ENCODE assay signal across 1 cellular context in the genomic region with DNA sequence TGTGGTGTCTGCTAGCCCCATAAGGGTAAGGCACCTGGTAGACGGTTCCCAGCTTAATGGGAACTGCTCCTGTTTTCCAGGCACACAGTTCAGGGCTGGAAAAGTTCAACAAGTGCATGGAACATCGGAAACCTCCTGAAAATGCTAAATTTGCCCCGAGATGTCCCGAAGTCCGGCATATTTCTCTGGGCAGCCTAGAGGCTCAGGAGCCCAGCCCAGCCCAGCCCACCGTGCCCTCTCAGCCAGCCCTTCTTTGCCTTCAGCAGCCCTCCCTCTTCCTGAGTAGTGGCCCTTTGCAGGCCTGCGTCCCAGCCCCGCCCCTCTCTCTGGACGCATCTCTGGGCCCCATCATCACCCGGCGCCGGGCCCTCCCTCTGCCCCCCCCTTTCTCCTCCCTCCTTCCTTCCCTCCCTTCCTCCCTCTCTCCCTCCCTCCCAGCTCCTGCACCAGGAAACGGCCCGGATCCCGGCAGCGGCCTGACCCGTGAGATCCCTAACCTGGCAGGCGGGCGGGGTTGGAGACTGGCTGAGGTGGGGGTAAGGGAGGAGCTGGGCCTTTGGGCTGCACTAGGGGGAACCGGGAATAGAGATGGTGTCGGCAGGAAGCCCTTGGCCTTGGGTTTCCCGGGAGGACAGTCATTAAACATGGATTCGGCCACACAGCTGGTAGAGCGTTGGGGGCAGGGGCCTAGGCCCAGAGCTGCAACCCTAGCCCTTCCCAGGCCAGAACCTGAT.
TF ChIP-seq lines count a peak whose summit lies in the region.

A gene with protein sequence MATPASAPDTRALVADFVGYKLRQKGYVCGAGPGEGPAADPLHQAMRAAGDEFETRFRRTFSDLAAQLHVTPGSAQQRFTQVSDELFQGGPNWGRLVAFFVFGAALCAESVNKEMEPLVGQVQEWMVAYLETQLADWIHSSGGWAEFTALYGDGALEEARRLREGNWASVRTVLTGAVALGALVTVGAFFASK (plus strand): TSS at position 422 of the 734 bp plus-strand sequence. CDS start 935 bp downstream, outside the sequence.

TF ChIP-seq in GM12878, 131 proteins besides CTCF, POLR2A, EP300 and RAD21 (continued from another document and continues in another):
- TF ChIP-seq, protein P1, sequence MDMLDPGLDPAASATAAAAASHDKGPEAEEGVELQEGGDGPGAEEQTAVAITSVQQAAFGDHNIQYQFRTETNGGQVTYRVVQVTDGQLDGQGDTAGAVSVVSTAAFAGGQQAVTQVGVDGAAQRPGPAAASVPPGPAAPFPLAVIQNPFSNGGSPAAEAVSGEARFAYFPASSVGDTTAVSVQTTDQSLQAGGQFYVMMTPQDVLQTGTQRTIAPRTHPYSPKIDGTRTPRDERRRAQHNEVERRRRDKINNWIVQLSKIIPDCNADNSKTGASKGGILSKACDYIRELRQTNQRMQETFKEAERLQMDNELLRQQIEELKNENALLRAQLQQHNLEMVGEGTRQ (IDR thresholded peaks at IDR 0.05; ENCODE audit: borderline replicate concordance, low read depth, low read length): no peak
- TF ChIP-seq STAT1 (conservative IDR thresholded peaks at IDR 0.05) (no peak), CHD1 (IDR thresholded peaks at IDR 0.05; ENCODE audit: low read depth, low read length) (no peak), RFX5 (IDR thresholded peaks at IDR 0.05; ENCODE audit: low read depth, low read length) (no peak), NFXL1 (IDR thresholded peaks at IDR 0.05; ENCODE audit: borderline replicate concordance) (no peak), TARDBP (IDR thresholded peaks at IDR 0.05; ENCODE audit: borderline replicate concordance) (peak; percentile 92), CBX5 (IDR thresholded peaks at IDR 0.05; ENCODE audit: low read depth) (no peak), SMC3 (IDR thresholded peaks at IDR 0.05; ENCODE audit: borderline replicate concordance, low read length) (no peak), KDM1A (IDR thresholded peaks at IDR 0.05; ENCODE audit: borderline replicate concordance) (no peak), BHLHE40 (IDR thresholded peaks at IDR 0.05; ENCODE audit: borderline replicate concordance in 1 of 2, low read depth in 2 of 2, low read length in 1 of 2) (0 out of 4 replicates have a peak, but pooled peaks have one; percentile 10 to 17), BCL11A (IDR thresholded peaks at IDR 0.05; ENCODE audit: low read depth, low read length) (no peak), ATF7 (IDR thresholded peaks at IDR 0.05; ENCODE audit: low read depth) (0 out of 2 replicates have a peak, but pooled peaks have one; percentile 32), CBX3 (IDR thresholded peaks at IDR 0.05; ENCODE audit: borderline replicate concordance, low read depth) (no peak), ZNF207 (IDR thresholded peaks at IDR 0.05; ENCODE audit: borderline replicate concordance) (no peak), TCF12 (IDR thresholded peaks at IDR 0.05; ENCODE audit: low read depth, low read length) (peak; percentile 17; the same call in 1 of the 2 replicates), CBFB (IDR thresholded peaks at IDR 0.05; ENCODE audit: low read depth) (no peak), ZNF274 (IDR thresholded peaks at IDR 0.05; ENCODE audit: insufficient read depth, insufficient read length) (no peak), NFIC (IDR thresholded peaks at IDR 0.05; ENCODE audit: low read depth, low read length) (no peak), JUND (IDR thresholded peaks at IDR 0.05; ENCODE audit: low read depth, low read length) (0 out of 2 replicates have a peak, but pooled peaks have one; percentile 6), TCF3 (IDR thresholded peaks at IDR 0.05; ENCODE audit: borderline replicate concordance, insufficient read depth, low read depth, low read length) (no peak), CEBPB (IDR thresholded peaks at IDR 0.05; ENCODE audit: borderline replicate concordance in 1 of 2, low read depth in 2 of 2, low read length in 2 of 2) (no peak), RBBP5 (conservative IDR thresholded peaks at IDR 0.05) (no peak)
- TF ChIP-seq, protein P2, sequence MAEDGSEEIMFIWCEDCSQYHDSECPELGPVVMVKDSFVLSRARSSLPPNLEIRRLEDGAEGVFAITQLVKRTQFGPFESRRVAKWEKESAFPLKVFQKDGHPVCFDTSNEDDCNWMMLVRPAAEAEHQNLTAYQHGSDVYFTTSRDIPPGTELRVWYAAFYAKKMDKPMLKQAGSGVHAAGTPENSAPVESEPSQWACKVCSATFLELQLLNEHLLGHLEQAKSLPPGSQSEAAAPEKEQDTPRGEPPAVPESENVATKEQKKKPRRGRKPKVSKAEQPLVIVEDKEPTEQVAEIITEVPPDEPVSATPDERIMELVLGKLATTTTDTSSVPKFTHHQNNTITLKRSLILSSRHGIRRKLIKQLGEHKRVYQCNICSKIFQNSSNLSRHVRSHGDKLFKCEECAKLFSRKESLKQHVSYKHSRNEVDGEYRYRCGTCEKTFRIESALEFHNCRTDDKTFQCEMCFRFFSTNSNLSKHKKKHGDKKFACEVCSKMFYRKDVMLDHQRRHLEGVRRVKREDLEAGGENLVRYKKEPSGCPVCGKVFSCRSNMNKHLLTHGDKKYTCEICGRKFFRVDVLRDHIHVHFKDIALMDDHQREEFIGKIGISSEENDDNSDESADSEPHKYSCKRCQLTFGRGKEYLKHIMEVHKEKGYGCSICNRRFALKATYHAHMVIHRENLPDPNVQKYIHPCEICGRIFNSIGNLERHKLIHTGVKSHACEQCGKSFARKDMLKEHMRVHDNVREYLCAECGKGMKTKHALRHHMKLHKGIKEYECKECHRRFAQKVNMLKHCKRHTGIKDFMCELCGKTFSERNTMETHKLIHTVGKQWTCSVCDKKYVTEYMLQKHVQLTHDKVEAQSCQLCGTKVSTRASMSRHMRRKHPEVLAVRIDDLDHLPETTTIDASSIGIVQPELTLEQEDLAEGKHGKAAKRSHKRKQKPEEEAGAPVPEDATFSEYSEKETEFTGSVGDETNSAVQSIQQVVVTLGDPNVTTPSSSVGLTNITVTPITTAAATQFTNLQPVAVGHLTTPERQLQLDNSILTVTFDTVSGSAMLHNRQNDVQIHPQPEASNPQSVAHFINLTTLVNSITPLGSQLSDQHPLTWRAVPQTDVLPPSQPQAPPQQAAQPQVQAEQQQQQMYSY (CRISPR knock-in tag; IDR thresholded peaks at IDR 0.05): no peak
- TF ChIP-seq, protein P3, sequence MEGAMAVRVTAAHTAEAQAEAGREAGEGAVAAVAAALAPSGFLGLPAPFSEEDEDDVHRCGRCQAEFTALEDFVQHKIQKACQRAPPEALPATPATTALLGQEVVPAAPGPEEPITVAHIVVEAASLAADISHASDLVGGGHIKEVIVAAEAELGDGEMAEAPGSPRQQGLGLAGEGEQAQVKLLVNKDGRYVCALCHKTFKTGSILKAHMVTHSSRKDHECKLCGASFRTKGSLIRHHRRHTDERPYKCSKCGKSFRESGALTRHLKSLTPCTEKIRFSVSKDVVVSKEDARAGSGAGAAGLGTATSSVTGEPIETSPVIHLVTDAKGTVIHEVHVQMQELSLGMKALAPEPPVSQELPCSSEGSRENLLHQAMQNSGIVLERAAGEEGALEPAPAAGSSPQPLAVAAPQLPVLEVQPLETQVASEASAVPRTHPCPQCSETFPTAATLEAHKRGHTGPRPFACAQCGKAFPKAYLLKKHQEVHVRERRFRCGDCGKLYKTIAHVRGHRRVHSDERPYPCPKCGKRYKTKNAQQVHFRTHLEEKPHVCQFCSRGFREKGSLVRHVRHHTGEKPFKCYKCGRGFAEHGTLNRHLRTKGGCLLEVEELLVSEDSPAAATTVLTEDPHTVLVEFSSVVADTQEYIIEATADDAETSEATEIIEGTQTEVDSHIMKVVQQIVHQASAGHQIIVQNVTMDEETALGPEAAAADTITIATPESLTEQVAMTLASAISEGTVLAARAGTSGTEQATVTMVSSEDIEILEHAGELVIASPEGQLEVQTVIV (IDR thresholded peaks at IDR 0.05; ENCODE audit: borderline replicate concordance, partially characterized antibody): peak; percentile 11
- TF ChIP-seq, protein P4, sequence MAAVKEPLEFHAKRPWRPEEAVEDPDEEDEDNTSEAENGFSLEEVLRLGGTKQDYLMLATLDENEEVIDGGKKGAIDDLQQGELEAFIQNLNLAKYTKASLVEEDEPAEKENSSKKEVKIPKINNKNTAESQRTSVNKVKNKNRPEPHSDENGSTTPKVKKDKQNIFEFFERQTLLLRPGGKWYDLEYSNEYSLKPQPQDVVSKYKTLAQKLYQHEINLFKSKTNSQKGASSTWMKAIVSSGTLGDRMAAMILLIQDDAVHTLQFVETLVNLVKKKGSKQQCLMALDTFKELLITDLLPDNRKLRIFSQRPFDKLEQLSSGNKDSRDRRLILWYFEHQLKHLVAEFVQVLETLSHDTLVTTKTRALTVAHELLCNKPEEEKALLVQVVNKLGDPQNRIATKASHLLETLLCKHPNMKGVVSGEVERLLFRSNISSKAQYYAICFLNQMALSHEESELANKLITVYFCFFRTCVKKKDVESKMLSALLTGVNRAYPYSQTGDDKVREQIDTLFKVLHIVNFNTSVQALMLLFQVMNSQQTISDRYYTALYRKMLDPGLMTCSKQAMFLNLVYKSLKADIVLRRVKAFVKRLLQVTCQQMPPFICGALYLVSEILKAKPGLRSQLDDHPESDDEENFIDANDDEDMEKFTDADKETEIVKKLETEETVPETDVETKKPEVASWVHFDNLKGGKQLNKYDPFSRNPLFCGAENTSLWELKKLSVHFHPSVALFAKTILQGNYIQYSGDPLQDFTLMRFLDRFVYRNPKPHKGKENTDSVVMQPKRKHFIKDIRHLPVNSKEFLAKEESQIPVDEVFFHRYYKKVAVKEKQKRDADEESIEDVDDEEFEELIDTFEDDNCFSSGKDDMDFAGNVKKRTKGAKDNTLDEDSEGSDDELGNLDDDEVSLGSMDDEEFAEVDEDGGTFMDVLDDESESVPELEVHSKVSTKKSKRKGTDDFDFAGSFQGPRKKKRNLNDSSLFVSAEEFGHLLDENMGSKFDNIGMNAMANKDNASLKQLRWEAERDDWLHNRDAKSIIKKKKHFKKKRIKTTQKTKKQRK (IDR thresholded peaks at IDR 0.05; ENCODE audit: low read depth, low read length): no peak
- TF ChIP-seq, protein P5, sequence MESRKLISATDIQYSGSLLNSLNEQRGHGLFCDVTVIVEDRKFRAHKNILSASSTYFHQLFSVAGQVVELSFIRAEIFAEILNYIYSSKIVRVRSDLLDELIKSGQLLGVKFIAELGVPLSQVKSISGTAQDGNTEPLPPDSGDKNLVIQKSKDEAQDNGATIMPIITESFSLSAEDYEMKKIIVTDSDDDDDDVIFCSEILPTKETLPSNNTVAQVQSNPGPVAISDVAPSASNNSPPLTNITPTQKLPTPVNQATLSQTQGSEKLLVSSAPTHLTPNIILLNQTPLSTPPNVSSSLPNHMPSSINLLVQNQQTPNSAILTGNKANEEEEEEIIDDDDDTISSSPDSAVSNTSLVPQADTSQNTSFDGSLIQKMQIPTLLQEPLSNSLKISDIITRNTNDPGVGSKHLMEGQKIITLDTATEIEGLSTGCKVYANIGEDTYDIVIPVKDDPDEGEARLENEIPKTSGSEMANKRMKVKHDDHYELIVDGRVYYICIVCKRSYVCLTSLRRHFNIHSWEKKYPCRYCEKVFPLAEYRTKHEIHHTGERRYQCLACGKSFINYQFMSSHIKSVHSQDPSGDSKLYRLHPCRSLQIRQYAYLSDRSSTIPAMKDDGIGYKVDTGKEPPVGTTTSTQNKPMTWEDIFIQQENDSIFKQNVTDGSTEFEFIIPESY (IDR thresholded peaks at IDR 0.05): no peak
- TF ChIP-seq, protein P6, sequence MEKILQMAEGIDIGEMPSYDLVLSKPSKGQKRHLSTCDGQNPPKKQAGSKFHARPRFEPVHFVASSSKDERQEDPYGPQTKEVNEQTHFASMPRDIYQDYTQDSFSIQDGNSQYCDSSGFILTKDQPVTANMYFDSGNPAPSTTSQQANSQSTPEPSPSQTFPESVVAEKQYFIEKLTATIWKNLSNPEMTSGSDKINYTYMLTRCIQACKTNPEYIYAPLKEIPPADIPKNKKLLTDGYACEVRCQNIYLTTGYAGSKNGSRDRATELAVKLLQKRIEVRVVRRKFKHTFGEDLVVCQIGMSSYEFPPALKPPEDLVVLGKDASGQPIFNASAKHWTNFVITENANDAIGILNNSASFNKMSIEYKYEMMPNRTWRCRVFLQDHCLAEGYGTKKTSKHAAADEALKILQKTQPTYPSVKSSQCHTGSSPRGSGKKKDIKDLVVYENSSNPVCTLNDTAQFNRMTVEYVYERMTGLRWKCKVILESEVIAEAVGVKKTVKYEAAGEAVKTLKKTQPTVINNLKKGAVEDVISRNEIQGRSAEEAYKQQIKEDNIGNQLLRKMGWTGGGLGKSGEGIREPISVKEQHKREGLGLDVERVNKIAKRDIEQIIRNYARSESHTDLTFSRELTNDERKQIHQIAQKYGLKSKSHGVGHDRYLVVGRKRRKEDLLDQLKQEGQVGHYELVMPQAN (conservative IDR thresholded peaks at IDR 0.05): no peak
- TF ChIP-seq, protein P7, sequence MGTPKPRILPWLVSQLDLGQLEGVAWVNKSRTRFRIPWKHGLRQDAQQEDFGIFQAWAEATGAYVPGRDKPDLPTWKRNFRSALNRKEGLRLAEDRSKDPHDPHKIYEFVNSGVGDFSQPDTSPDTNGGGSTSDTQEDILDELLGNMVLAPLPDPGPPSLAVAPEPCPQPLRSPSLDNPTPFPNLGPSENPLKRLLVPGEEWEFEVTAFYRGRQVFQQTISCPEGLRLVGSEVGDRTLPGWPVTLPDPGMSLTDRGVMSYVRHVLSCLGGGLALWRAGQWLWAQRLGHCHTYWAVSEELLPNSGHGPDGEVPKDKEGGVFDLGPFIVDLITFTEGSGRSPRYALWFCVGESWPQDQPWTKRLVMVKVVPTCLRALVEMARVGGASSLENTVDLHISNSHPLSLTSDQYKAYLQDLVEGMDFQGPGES (IDR thresholded peaks at IDR 0.05): no peak
- TF ChIP-seq, protein P8, sequence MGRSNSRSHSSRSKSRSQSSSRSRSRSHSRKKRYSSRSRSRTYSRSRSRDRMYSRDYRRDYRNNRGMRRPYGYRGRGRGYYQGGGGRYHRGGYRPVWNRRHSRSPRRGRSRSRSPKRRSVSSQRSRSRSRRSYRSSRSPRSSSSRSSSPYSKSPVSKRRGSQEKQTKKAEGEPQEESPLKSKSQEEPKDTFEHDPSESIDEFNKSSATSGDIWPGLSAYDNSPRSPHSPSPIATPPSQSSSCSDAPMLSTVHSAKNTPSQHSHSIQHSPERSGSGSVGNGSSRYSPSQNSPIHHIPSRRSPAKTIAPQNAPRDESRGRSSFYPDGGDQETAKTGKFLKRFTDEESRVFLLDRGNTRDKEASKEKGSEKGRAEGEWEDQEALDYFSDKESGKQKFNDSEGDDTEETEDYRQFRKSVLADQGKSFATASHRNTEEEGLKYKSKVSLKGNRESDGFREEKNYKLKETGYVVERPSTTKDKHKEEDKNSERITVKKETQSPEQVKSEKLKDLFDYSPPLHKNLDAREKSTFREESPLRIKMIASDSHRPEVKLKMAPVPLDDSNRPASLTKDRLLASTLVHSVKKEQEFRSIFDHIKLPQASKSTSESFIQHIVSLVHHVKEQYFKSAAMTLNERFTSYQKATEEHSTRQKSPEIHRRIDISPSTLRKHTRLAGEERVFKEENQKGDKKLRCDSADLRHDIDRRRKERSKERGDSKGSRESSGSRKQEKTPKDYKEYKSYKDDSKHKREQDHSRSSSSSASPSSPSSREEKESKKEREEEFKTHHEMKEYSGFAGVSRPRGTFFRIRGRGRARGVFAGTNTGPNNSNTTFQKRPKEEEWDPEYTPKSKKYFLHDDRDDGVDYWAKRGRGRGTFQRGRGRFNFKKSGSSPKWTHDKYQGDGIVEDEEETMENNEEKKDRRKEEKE (IDR thresholded peaks at IDR 0.05): no peak
- TF ChIP-seq, protein P9, sequence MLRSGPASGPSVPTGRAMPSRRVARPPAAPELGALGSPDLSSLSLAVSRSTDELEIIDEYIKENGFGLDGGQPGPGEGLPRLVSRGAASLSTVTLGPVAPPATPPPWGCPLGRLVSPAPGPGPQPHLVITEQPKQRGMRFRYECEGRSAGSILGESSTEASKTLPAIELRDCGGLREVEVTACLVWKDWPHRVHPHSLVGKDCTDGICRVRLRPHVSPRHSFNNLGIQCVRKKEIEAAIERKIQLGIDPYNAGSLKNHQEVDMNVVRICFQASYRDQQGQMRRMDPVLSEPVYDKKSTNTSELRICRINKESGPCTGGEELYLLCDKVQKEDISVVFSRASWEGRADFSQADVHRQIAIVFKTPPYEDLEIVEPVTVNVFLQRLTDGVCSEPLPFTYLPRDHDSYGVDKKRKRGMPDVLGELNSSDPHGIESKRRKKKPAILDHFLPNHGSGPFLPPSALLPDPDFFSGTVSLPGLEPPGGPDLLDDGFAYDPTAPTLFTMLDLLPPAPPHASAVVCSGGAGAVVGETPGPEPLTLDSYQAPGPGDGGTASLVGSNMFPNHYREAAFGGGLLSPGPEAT (IDR thresholded peaks at IDR 0.05; ENCODE audit: low read depth): peak; percentile 96
